In genomic region chr15:39921274-39921638, GRCh38 we compare ENCODE assay signal across 8 cellular contexts. TPM values are rescaled to one million over a fixed set of nuclear protein-coding genes. Genes with fewer than 3 reads are reported as not detected.
DNase-seq lines count a peak whose midpoint lies in the region; ATAC-seq, FAIRE-seq and TF ChIP-seq lines count a peak whose summit lies in the region.

No MANE protein-coding gene starts in this region.

- H2AFZ ChIP-seq in K562 (ENCODE audit: low read depth, low read length) = peak overlapping the region; percentile 97

- no peaks in the 10 kb centered on the region for H3K36me3 ChIP-seq in K562 (ENCODE audit: control insufficient read depth, insufficient read depth, low read length)
- H3K36me3 ChIP-seq in lung (ENCODE audit: control insufficient read depth in 2 of 2, insufficient read depth in 2 of 2, low read length in 2 of 2) = no peaks in the 10 kb centered on the region

- BruUV-seq in K562 (replicated peaks; lab: Mats Ljungman, UMichigan) = TSS peak; percentile 94

- in situ Hi-C loops in K562 (cut with MboI) = loop anchor here (5.0 kb wide), 1 partner anchor 134 kb away; no protein-coding TSS in a partner anchor

- H3K4me2 ChIP-seq in K562 (ENCODE audit: insufficient read depth, low read length) = peak overlapping the region; percentile 59

- H3K36me3 Mint-ChIP-seq in activated naive CD4-positive, alpha-beta T cell treated with anti-CD3 and anti-CD28 coated beads, Interleukin-2, amount 50 U/mL, for 24 hours = peaks cover 4% of the 10 kb centered on the region
- H3K36me3 Mint-ChIP-seq in type B pancreatic cell = no peaks in the 10 kb centered on the region

- peaks cover 12% of the 10 kb centered on the region for H3K9me3 Mint-ChIP-seq in activated naive CD4-positive, alpha-beta T cell treated with anti-CD3 and anti-CD28 coated beads, Interleukin-2, amount 50 U/mL, for 24 hours
- H3K9me3 Mint-ChIP-seq in type B pancreatic cell = no peaks in the 10 kb centered on the region

- ATAC-seq in K562 (no peak), lung (ENCODE audit: insufficient read depth, low FRiP score) (no peak), sciatic nerve (no peak), left colon (no peak)

- H3K27ac Mint-ChIP-seq in activated naive CD4-positive, alpha-beta T cell treated with anti-CD3 and anti-CD28 coated beads, Interleukin-2, amount 50 U/mL, for 24 hours = peak overlapping the region; percentile 92
- peak overlapping the region; percentile 54 for H3K27ac Mint-ChIP-seq in type B pancreatic cell

- TF ChIP-seq RAD21 in K562 (CRISPR knock-in tag; conservative IDR thresholded peaks at IDR 0.05 in 1 of 2, IDR thresholded peaks at IDR 0.05 in 1 of 2) = no peak

- 73% methylated on average over 6 of the region's 6 CpGs for WGBS in K562 (ENCODE audit: insufficient coverage, low coverage, missing lambda C conversion rate)
- 72 to 86% methylated on average over 6 of the region's 6 CpGs for WGBS in lung, 2 donors

- FAIRE-seq in K562 (lab: Jason Lieb, UNC) = no peak

- H4K20me1 ChIP-seq in K562 (replicated peaks; ENCODE audit: control insufficient read depth, insufficient read depth, low read length) = no peaks in the 10 kb centered on the region

- peak overlapping the region; percentile 46 for H3K4me3 ChIP-seq in K562
- H3K4me3 ChIP-seq in lung = no peak overlapping the region

- H3K27me3 Mint-ChIP-seq in activated naive CD4-positive, alpha-beta T cell treated with anti-CD3 and anti-CD28 coated beads, Interleukin-2, amount 50 U/mL, for 24 hours = peaks cover 16% of the 10 kb centered on the region
- peaks cover 38% of the 10 kb centered on the region for H3K27me3 Mint-ChIP-seq in type B pancreatic cell

- POLR2A ChIA-PET in K562 (lab: Yijun Ruan, JAX) = interaction anchor here (0.6 to 2.3 kb wide), 4 partner anchors 13 to 147 kb away, joined by 3 to 7 read pairs (median 3); no protein-coding TSS in a partner anchor

- H3K27me3 ChIP-seq in K562 (ENCODE audit: control insufficient read depth in 2 of 2, insufficient read depth in 2 of 2, low read length in 2 of 2) (no peaks in the 10 kb centered on the region), lung (ENCODE audit: control insufficient read depth, insufficient read depth) (no peaks in the 10 kb centered on the region)

- H3K4me3 Mint-ChIP-seq in activated naive CD4-positive, alpha-beta T cell treated with anti-CD3 and anti-CD28 coated beads, Interleukin-2, amount 50 U/mL, for 24 hours = peak overlapping the region; percentile 90
- H3K4me3 Mint-ChIP-seq in type B pancreatic cell = peak overlapping the region; percentile 91

- no peaks in the 10 kb centered on the region for H3K9me1 ChIP-seq in K562 (ENCODE audit: control insufficient read depth, insufficient read depth, low read length)

- no peak for DNase-seq in activated naive CD4-positive, alpha-beta T cell treated with Interleukin-2 at 50 U/mL for 16 hours
- DNase-seq in K562 (ENCODE audit: extremely low read depth in 1 of 4, low spot score in 3 of 4) = no peak
- no peak for DNase-seq in lung (ENCODE audit: low spot score)
- DNase-seq in type B pancreatic cell (ENCODE audit: extremely low spot score, unreplicated experiment) = no peak
- DNase-seq in sciatic nerve (ENCODE audit: low spot score) = no peak
- no peak for DNase-seq in left colon
- DNase-seq in activated CD4-positive, CD25-positive, alpha-beta regulatory T cell (lab: John Stamatoyannopoulos, UW) = no peak

- peaks cover 28% of the 10 kb centered on the region for H3K4me1 Mint-ChIP-seq in activated naive CD4-positive, alpha-beta T cell treated with anti-CD3 and anti-CD28 coated beads, Interleukin-2, amount 50 U/mL, for 24 hours
- H3K4me1 Mint-ChIP-seq in type B pancreatic cell (ENCODE audit: unreplicated experiment) = peaks cover 4% of the 10 kb centered on the region

- H3K9me3 ChIP-seq in K562 (replicated peaks; ENCODE audit: control insufficient read depth, insufficient read depth, low read depth, low read length) = peaks cover 4% of the 10 kb centered on the region; the same call in 1 of the 2 replicates
- no peaks in the 10 kb centered on the region for H3K9me3 ChIP-seq in lung (ENCODE audit: control insufficient read depth in 2 of 2, insufficient read depth in 1 of 2, low read length in 1 of 2)

- H3K27ac ChIP-seq in K562 (ENCODE audit: extremely low read depth, low read depth, low read length) = peak overlapping the region; percentile 80
- H3K27ac ChIP-seq in lung (ENCODE audit: low read depth in 1 of 2, low read length in 1 of 2) = peak overlapping the region; percentile 34 to 83

- H3K4me1 ChIP-seq in K562 (replicated peaks in 1 of 2; ENCODE audit: control insufficient read depth in 2 of 2, insufficient read depth in 2 of 2, low read length in 2 of 2) = peaks cover 14 to 18% of the 10 kb centered on the region in 2 experiments; a peak in 4 of 5 replicates
- H3K4me1 ChIP-seq in lung (ENCODE audit: control insufficient read depth in 2 of 2, insufficient read depth in 2 of 2, low read length in 2 of 2) = peaks cover 0 to 10% of the 10 kb centered on the region in 2 donors

- no peak for TF ChIP-seq CTCF in K562 (IDR thresholded peaks at IDR 0.05 in 2 of 3, conservative IDR thresholded peaks at IDR 0.05 in 1 of 3; ENCODE audit: insufficient read depth in 2 of 3, low read depth in 1 of 3, low read length in 3 of 3)
- no peak for TF ChIP-seq CTCF in lung (IDR thresholded peaks at IDR 0.05; ENCODE audit: control extremely low read depth, extremely low read depth)
- no peak for TF ChIP-seq CTCF in type B pancreatic cell (conservative IDR thresholded peaks at IDR 0.05)

- intact Hi-C loops in K562 (cut with micrococcal nuclease) (no loop called here), sciatic nerve (cut with DNase I) (no loop called here), left colon (cut with DNase I, micrococcal nuclease) (no loop called here)

- CTCF ChIA-PET in K562 (lab: Yijun Ruan, JAX; ENCODE audit: low intra/inter-chr PET ratio) = interaction anchor here (0.7 kb wide), 1 partner anchor 143 kb away, joined by 3 read pairs; no protein-coding TSS in a partner anchor

- no peak for TF ChIP-seq POLR2A in K562 (conservative IDR thresholded peaks at IDR 0.05)

- H3K79me2 ChIP-seq in K562 (ENCODE audit: control insufficient read depth, insufficient read depth, low read length) = no peaks in the 10 kb centered on the region

- TF ChIP-seq EP300 in K562 (IDR thresholded peaks at IDR 0.05; ENCODE audit: low read length) = no peak

- peak overlapping the region; percentile 72 to 93 for H3K9ac ChIP-seq in K562 (ENCODE audit: insufficient read depth in 1 of 2, low read depth in 2 of 2, low read length in 2 of 2)

TF ChIP-seq in K562, 482 proteins besides CTCF, POLR2A, EP300 and RAD21 (continues in another document):
- TF ChIP-seq U2AF1 (optimal IDR thresholded peaks at IDR 0.05; ENCODE audit: low read depth, low read length) = no peak
- 0 out of 2 replicates have a peak, but pooled peaks have one; percentile 6 for TF ChIP-seq GABPA (tag; conservative IDR thresholded peaks at IDR 0.05; ENCODE audit: low read depth)
- no peak for TF ChIP-seq PTTG1 (tag; IDR thresholded peaks at IDR 0.05; ENCODE audit: low read depth)
- peak; percentile 6 for TF ChIP-seq SMAD1 (IDR thresholded peaks at IDR 0.05; ENCODE audit: low read depth, low read length, partially characterized antibody)

RNA-seq across cellular contexts. Expression of gene GPR176, which starts 1.2 kb away (rescaled TPM):
- total RNA-seq in K562 (2011; cell fraction: chromatin; rRNA removed; ENCODE audit: low replicate concordance) = 0.44 and 0.67 TPM in 2 replicates
- total RNA-seq in K562 (2011; cell fraction: nucleolus; rRNA removed) = 0.66 and 1.0 TPM in 2 replicates
- 0.61 and 0.66 TPM in 2 replicates for total RNA-seq in K562 (2011; cell fraction: nucleoplasm; rRNA removed)
- total RNA-seq in K562 (2014; rRNA removed) = 1.1 and 1.8 TPM in 2 replicates
- 0.76 and 0.86 TPM in 2 replicates for total RNA-seq in K562 (2014; rRNA removed; fragmentation: Illumina TruSeq; extraction: Trizol)
- total RNA-seq in K562 (2015; rRNA removed; fragmentation: Illumina TruSeq; extraction: Trizol) = 0.98 and 1.0 TPM in 2 replicates
- 1.0 and 1.2 TPM in 2 replicates for total RNA-seq in K562 (2021)
- polyA plus RNA-seq in K562 (2011; rRNA removed) = 0.03 and 0.24 TPM in 2 replicates
- 0.07 and 0.40 TPM in 2 replicates for polyA plus RNA-seq in K562 (2011; cell fraction: cytosol; rRNA removed)
- polyA plus RNA-seq in K562 (2011; cell fraction: nucleus; rRNA removed) = 0.06 and 0.59 TPM in 2 replicates
- 0.82 and 2.1 TPM in 2 replicates for polyA plus RNA-seq in K562 (2012)
- polyA plus RNA-seq in K562 (2014; fragmentation: Illumina TruSeq; extraction: Trizol) = 0.73 and 0.74 TPM in 2 replicates
- under 1 TPM; 0.24 to 0.34 TPM for polyA plus RNA-seq in K562 (2014; fragmentation: Nextera tagmentation; extraction: Ambion mirVana)
- 0.81 and 0.94 TPM in 2 replicates for polyA plus RNA-seq in K562 (2014; rRNA removed)
- polyA minus RNA-seq in K562 (2011; rRNA and poly(A)+ RNA removed) = 0.18 and 0.36 TPM in 2 replicates
- polyA minus RNA-seq in K562 (2011; cell fraction: cytosol; rRNA and poly(A)+ RNA removed) = not detected in 2 replicates
- polyA minus RNA-seq in K562 (2011; cell fraction: nucleus; rRNA and poly(A)+ RNA removed) = 0.33 TPM in 1 of 2 replicates, not detected in the other
- total RNA-seq in lung = 1 to 10 TPM; 5.9 to 9.0 TPM
- 1 to 10 TPM; 1.7 to 7.3 TPM for polyA plus RNA-seq in lung
- 0.95 and 7.2 TPM in 2 replicates for total RNA-seq in type B pancreatic cell (ENCODE audit: low replicate concordance)
- 5.7 TPM for total RNA-seq in sciatic nerve
- total RNA-seq in left colon = 1 to 10 TPM in 1 of 2 donors, under 1 TPM in 1; 0.85 to 1.5 TPM

RNA-seq across cellular contexts. Expression of gene EIF2AK4, which starts 12.7 kb away (rescaled TPM):
- 36.6 and 64.0 TPM in 2 replicates for total RNA-seq in K562 (2011; cell fraction: chromatin; rRNA removed; ENCODE audit: low replicate concordance)
- 19.7 and 27.4 TPM in 2 replicates for total RNA-seq in K562 (2011; cell fraction: nucleolus; rRNA removed)
- total RNA-seq in K562 (2011; cell fraction: nucleoplasm; rRNA removed) = 32.8 and 57.2 TPM in 2 replicates
- total RNA-seq in K562 (2014; rRNA removed) (24.7 and 32.2 TPM in 2 replicates), K562 (2014; rRNA removed; fragmentation: Illumina TruSeq; extraction: Trizol) (32.9 and 34.8 TPM in 2 replicates), K562 (2015; rRNA removed; fragmentation: Illumina TruSeq; extraction: Trizol) (34.8 and 35.2 TPM in 2 replicates), K562 (2021) (28.2 and 28.7 TPM in 2 replicates), lung (10 to 100 TPM; 35.8 to 45.2 TPM), type B pancreatic cell (ENCODE audit: low replicate concordance) (33.3 and 42.3 TPM in 2 replicates), sciatic nerve (42.5 TPM), left colon (10 to 100 TPM; 23.6 to 29.7 TPM)
- polyA plus RNA-seq in K562 (2011; rRNA removed) (35.9 and 36.1 TPM in 2 replicates), K562 (2014; fragmentation: Illumina TruSeq; extraction: Trizol) (30.5 and 37.3 TPM in 2 replicates), K562 (2014; fragmentation: Nextera tagmentation; extraction: Ambion mirVana) (10 to 100 TPM; 15.9 to 23.1 TPM), K562 (2014; rRNA removed) (28.5 and 29.9 TPM in 2 replicates), lung (10 to 100 TPM; 19.2 to 92.6 TPM)
- 24.3 and 31.5 TPM in 2 replicates for polyA plus RNA-seq in K562 (2011; cell fraction: cytosol; rRNA removed)
- polyA plus RNA-seq in K562 (2011; cell fraction: nucleus; rRNA removed) = 13.4 and 15.1 TPM in 2 replicates
- 21.9 and 32.3 TPM in 2 replicates for polyA plus RNA-seq in K562 (2012)
- polyA minus RNA-seq in K562 (2011; rRNA and poly(A)+ RNA removed) = 56.9 and 64.1 TPM in 2 replicates
- polyA minus RNA-seq in K562 (2011; cell fraction: cytosol; rRNA and poly(A)+ RNA removed) = 21.5 and 25.9 TPM in 2 replicates
- polyA minus RNA-seq in K562 (2011; cell fraction: nucleus; rRNA and poly(A)+ RNA removed) = 20.3 and 41.9 TPM in 2 replicates
